9 cellular contexts compared by ENCODE assay signal in genomic region chr10:133335238-133336122, GRCh38. TPM values are rescaled to one million over a fixed set of nuclear protein-coding genes. Genes with fewer than 3 reads are reported as not detected.
DNase-seq lines count a peak whose midpoint lies in the region; FAIRE-seq and TF ChIP-seq lines count a peak whose summit lies in the region.
"Had no signal": no experiment of that assay in that cellular context is flagged by ENCODE, and none has a peak within 500 bp of the region (broad histone marks: within the 10 kb centered on the region; RNA-seq: fewer than 3 reads in every experiment).

No MANE protein-coding gene starts in this region.

- H4K20me1 ChIP-seq in endothelial cell of umbilical vein (replicated peaks; ENCODE audit: control insufficient read depth, extremely low read depth, insufficient read depth, low read length) = no peaks in the 10 kb centered on the region

- TF ChIP-seq POLR2A in endothelial cell of umbilical vein (IDR thresholded peaks at IDR 0.05; ENCODE audit: low read depth, low read length) = no peak

- CTCF ChIA-PET in endothelial cell of umbilical vein (lab: Charles Lee) = no interaction called here

- H3K4me1 ChIP-seq in ACC112 (ENCODE audit: control insufficient read depth, insufficient read depth, low read length, unreplicated experiment) (peaks cover 5% of the 10 kb centered on the region), HUES48 (ENCODE audit: control insufficient read depth, insufficient read depth, low read length) (no peaks in the 10 kb centered on the region), endothelial cell of umbilical vein (ENCODE audit: control insufficient read depth, extremely low read depth, insufficient read depth, low read length) (no peaks in the 10 kb centered on the region), muscle layer of duodenum (ENCODE audit: control insufficient read depth in 1 of 2, insufficient read depth in 2 of 2, low read length in 2 of 2) (peaks cover 0 to 25% of the 10 kb centered on the region in 2 donors)

- no peak for TF ChIP-seq CTCF in endothelial cell of umbilical vein (IDR thresholded peaks at IDR 0.05; ENCODE audit: extremely low read depth in 1 of 2, insufficient read depth in 1 of 2, low read depth in 1 of 2, low read length in 2 of 2)

- BruUV-seq in endothelial cell of umbilical vein (replicated peaks; lab: Mats Ljungman, UMichigan) = no TSS peak

- no peaks in the 10 kb centered on the region for H3K9me1 ChIP-seq in endothelial cell of umbilical vein (replicated peaks; ENCODE audit: control insufficient read depth, extremely low read depth, insufficient read depth, low read length)

- DNase-seq in activated T-cell treated with anti-CD3 and anti-CD28 coated beads for 48 hours (ENCODE audit: low read depth) (peak; percentile 66), endothelial cell of umbilical vein (ENCODE audit: low read depth, low spot score) (no peak), DMS79 treated with DMSO at 0.1 percent for 48 hours (lab: John Stamatoyannopoulos, UW) (no peak), NOMO-1 treated with dmso at 0.1 percent for 144 hours (lab: John Stamatoyannopoulos, UW; ENCODE audit: unreplicated experiment) (no peak)
- DNase-seq in stimulated activated CD8-positive, alpha-beta memory T cell treated with anti-CD3 and anti-CD28 coated beads, Interleukin-4, amount 100 ng/mL, for 48 hours = peak; percentile 85

- H3K27ac ChIP-seq in ACC112 (ENCODE audit: low read depth, low read length) (no peak overlapping the region), HUES48 (ENCODE audit: low read depth, low read length) (no peak overlapping the region), endothelial cell of umbilical vein (ENCODE audit: insufficient read depth, low read depth, low read length) (no peak overlapping the region), muscle layer of duodenum (ENCODE audit: low read length) (no peak overlapping the region)

- no peaks in the 10 kb centered on the region for H3K79me2 ChIP-seq in ACC112 (ENCODE audit: control insufficient read depth, insufficient read depth, low read length, unreplicated experiment)
- H3K79me2 ChIP-seq in endothelial cell of umbilical vein (ENCODE audit: control insufficient read depth, insufficient read depth, low read length) = no peaks in the 10 kb centered on the region

- H2AFZ ChIP-seq in ACC112 (ENCODE audit: low read length, unreplicated experiment) = no peak overlapping the region
- H2AFZ ChIP-seq in endothelial cell of umbilical vein (ENCODE audit: low read depth, low read length) = no peak overlapping the region

- H3K27me3 ChIP-seq in ACC112 (ENCODE audit: insufficient read depth, low read length) (peaks cover 64% of the 10 kb centered on the region), HUES48 (ENCODE audit: control insufficient read depth, insufficient read depth, low read length) (peaks cover 70% of the 10 kb centered on the region), endothelial cell of umbilical vein (ENCODE audit: control insufficient read depth in 2 of 2, insufficient read depth in 2 of 2, low read length in 2 of 2) (peaks cover 19 to 42% of the 10 kb centered on the region in 2 experiments), muscle layer of duodenum (ENCODE audit: low read depth, low read length) (peaks cover 33% of the 10 kb centered on the region)

- FAIRE-seq in endothelial cell of umbilical vein (lab: Jason Lieb, UNC) = peak; percentile 40

- H3K9ac ChIP-seq in HUES48 (ENCODE audit: low read depth, low read length) (no peak overlapping the region), endothelial cell of umbilical vein (replicated peaks; ENCODE audit: extremely low read depth, insufficient read depth, low read length) (no peak overlapping the region)

- intact Hi-C loops in endothelial cell of umbilical vein (cut with micrococcal nuclease) = no loop called here

- POLR2A ChIA-PET in endothelial cell of umbilical vein (lab: Charles Lee) = interaction anchor here (0.6 kb wide), 1 partner anchor 19 kb away, joined by 5 read pairs; no protein-coding TSS in a partner anchor

- H3K36me3 ChIP-seq in ACC112 (ENCODE audit: insufficient read depth, low read length) = no peaks in the 10 kb centered on the region
- no peaks in the 10 kb centered on the region for H3K36me3 ChIP-seq in HUES48 (ENCODE audit: control insufficient read depth, insufficient read depth, low read length)
- H3K36me3 ChIP-seq in endothelial cell of umbilical vein (ENCODE audit: control insufficient read depth in 2 of 2, extremely low read depth in 1 of 2, insufficient read depth in 2 of 2, low read length in 2 of 2) = no peaks in the 10 kb centered on the region
- H3K36me3 ChIP-seq in muscle layer of duodenum (ENCODE audit: control insufficient read depth in 1 of 2, insufficient read depth in 2 of 2, low read length in 2 of 2) = no peaks in the 10 kb centered on the region

- H3K4me3 ChIP-seq in ACC112 (ENCODE audit: low read depth, low read length) (peak overlapping the region; percentile 66), HUES48 (ENCODE audit: low read depth, low read length) (peak overlapping the region; percentile 55), endothelial cell of umbilical vein (replicated peaks in 1 of 3; ENCODE audit: insufficient read depth in 1 of 3, low read depth in 1 of 3, low read length in 3 of 3) (peak overlapping the region in 2 of 3 experiments; percentile 13 to 14), muscle layer of duodenum (ENCODE audit: low read depth in 1 of 2, low read length in 2 of 2) (peak overlapping the region; percentile 48 to 60)

- H3K9me3 ChIP-seq in HUES48 (ENCODE audit: control insufficient read depth, insufficient read depth, low read length) (no peaks in the 10 kb centered on the region), endothelial cell of umbilical vein (replicated peaks; ENCODE audit: control insufficient read depth, insufficient read depth, low read length) (no peaks in the 10 kb centered on the region), muscle layer of duodenum (ENCODE audit: control insufficient read depth in 1 of 2, low read length in 2 of 2) (no peaks in the 10 kb centered on the region)

- dilution Hi-C loops in endothelial cell of umbilical vein (cut with MboI; ENCODE audit: extremely low pct_ligation_motif_present, low sequenced_read_pairs) = no loop called here

- peak overlapping the region; percentile 25 for H3K4me2 ChIP-seq in endothelial cell of umbilical vein (ENCODE audit: insufficient read depth, low read length)

TF ChIP-seq in endothelial cell of umbilical vein, 7 proteins besides CTCF, POLR2A, EP300 and RAD21:
- TF ChIP-seq MYC (IDR thresholded peaks at IDR 0.05; ENCODE audit: low read depth, low read length) = no peak
- peak; percentile 46 for TF ChIP-seq EZH2 (IDR thresholded peaks at IDR 0.05; ENCODE audit: borderline replicate concordance, low read depth, low read length, severe bottlenecking)
TF ChIP-seq in endothelial cell of umbilical vein: peak in this region for 1.

RNA-seq across cellular contexts. Expression of gene CALY, which starts 1.2 kb away (rescaled TPM):
- total RNA-seq in endothelial cell of umbilical vein = not detected in 2 replicates
- not detected in 2 replicates for polyA plus RNA-seq in endothelial cell of umbilical vein
- not detected in 2 replicates for polyA plus RNA-seq in endothelial cell of umbilical vein (2011; cell fraction: cytosol; rRNA removed)
- 0.08 TPM in 1 of 2 replicates, not detected in the other for polyA plus RNA-seq in endothelial cell of umbilical vein (2011; cell fraction: nucleus; rRNA removed)
- not detected in 2 replicates for polyA plus RNA-seq in endothelial cell of umbilical vein (2012)
- polyA minus RNA-seq in endothelial cell of umbilical vein = not detected in 2 replicates
- polyA minus RNA-seq in endothelial cell of umbilical vein (2011; cell fraction: cytosol; rRNA and poly(A)+ RNA removed) = not detected
- not detected in 2 replicates for polyA minus RNA-seq in endothelial cell of umbilical vein (2011; cell fraction: nucleus; rRNA and poly(A)+ RNA removed)
- total RNA-seq: glomerular endothelial cell had no signal

RNA-seq across cellular contexts. Expression of gene PRAP1, which starts 11.7 kb away (rescaled TPM):
- total RNA-seq in endothelial cell of umbilical vein = not detected in 2 replicates
- not detected in 2 replicates for polyA plus RNA-seq in endothelial cell of umbilical vein
- not detected in 2 replicates for polyA plus RNA-seq in endothelial cell of umbilical vein (2011; cell fraction: cytosol; rRNA removed)
- not detected in 2 replicates for polyA plus RNA-seq in endothelial cell of umbilical vein (2011; cell fraction: nucleus; rRNA removed)
- not detected in 2 replicates for polyA plus RNA-seq in endothelial cell of umbilical vein (2012)
- polyA minus RNA-seq in endothelial cell of umbilical vein = not detected in 2 replicates
- polyA minus RNA-seq in endothelial cell of umbilical vein (2011; cell fraction: cytosol; rRNA and poly(A)+ RNA removed) = not detected
- not detected in 2 replicates for polyA minus RNA-seq in endothelial cell of umbilical vein (2011; cell fraction: nucleus; rRNA and poly(A)+ RNA removed)
- total RNA-seq: glomerular endothelial cell had no signal

RNA-seq across cellular contexts. Expression of gene FUOM, which starts 22.3 kb away (rescaled TPM):
- total RNA-seq in endothelial cell of umbilical vein = 16.2 and 17.4 TPM in 2 replicates
- polyA plus RNA-seq in endothelial cell of umbilical vein = 33.9 and 39.0 TPM in 2 replicates
- polyA plus RNA-seq in endothelial cell of umbilical vein (2011; cell fraction: cytosol; rRNA removed) = 19.6 and 29.3 TPM in 2 replicates
- polyA plus RNA-seq in endothelial cell of umbilical vein (2011; cell fraction: nucleus; rRNA removed) = 9.1 and 13.1 TPM in 2 replicates
- polyA plus RNA-seq in endothelial cell of umbilical vein (2012) = 9.4 and 16.7 TPM in 2 replicates
- 3.9 and 7.3 TPM in 2 replicates for polyA minus RNA-seq in endothelial cell of umbilical vein
- 5.0 TPM for polyA minus RNA-seq in endothelial cell of umbilical vein (2011; cell fraction: cytosol; rRNA and poly(A)+ RNA removed)
- polyA minus RNA-seq in endothelial cell of umbilical vein (2011; cell fraction: nucleus; rRNA and poly(A)+ RNA removed) = 5.2 and 12.6 TPM in 2 replicates

RNA-seq across cellular contexts. Expression of gene ZNF511, which starts 26.8 kb away (rescaled TPM):
- total RNA-seq in endothelial cell of umbilical vein = 37.9 and 40.4 TPM in 2 replicates
- 25.6 and 36.3 TPM in 2 replicates for polyA plus RNA-seq in endothelial cell of umbilical vein
- polyA plus RNA-seq in endothelial cell of umbilical vein (2011; cell fraction: cytosol; rRNA removed) = 26.7 and 27.1 TPM in 2 replicates
- polyA plus RNA-seq in endothelial cell of umbilical vein (2011; cell fraction: nucleus; rRNA removed) = 32.4 and 34.5 TPM in 2 replicates
- 22.4 and 27.5 TPM in 2 replicates for polyA plus RNA-seq in endothelial cell of umbilical vein (2012)
- 14.1 and 17.0 TPM in 2 replicates for polyA minus RNA-seq in endothelial cell of umbilical vein
- polyA minus RNA-seq in endothelial cell of umbilical vein (2011; cell fraction: cytosol; rRNA and poly(A)+ RNA removed) = 20.7 TPM
- polyA minus RNA-seq in endothelial cell of umbilical vein (2011; cell fraction: nucleus; rRNA and poly(A)+ RNA removed) = 6.8 and 7.2 TPM in 2 replicates

RNA-seq across cellular contexts. Expression of gene TUBGCP2, which starts 26.8 kb away (rescaled TPM):
- total RNA-seq in endothelial cell of umbilical vein = 48.8 and 53.1 TPM in 2 replicates
- 37.1 and 45.6 TPM in 2 replicates for polyA plus RNA-seq in endothelial cell of umbilical vein
- polyA plus RNA-seq in endothelial cell of umbilical vein (2011; cell fraction: cytosol; rRNA removed) = 32.5 and 35.4 TPM in 2 replicates
- 60.6 and 64.5 TPM in 2 replicates for polyA plus RNA-seq in endothelial cell of umbilical vein (2011; cell fraction: nucleus; rRNA removed)
- 40.4 and 47.6 TPM in 2 replicates for polyA plus RNA-seq in endothelial cell of umbilical vein (2012)
- 37.1 and 47.7 TPM in 2 replicates for polyA minus RNA-seq in endothelial cell of umbilical vein
- polyA minus RNA-seq in endothelial cell of umbilical vein (2011; cell fraction: cytosol; rRNA and poly(A)+ RNA removed) = 35.3 TPM
- 31.0 and 41.8 TPM in 2 replicates for polyA minus RNA-seq in endothelial cell of umbilical vein (2011; cell fraction: nucleus; rRNA and poly(A)+ RNA removed)

Comparison
In these comparisons a context has a peak if more than half of its experiments do, and no peak if none do; other contexts are left out.
1. H3K4me3 ChIP-seq: peak in every context shown above with its lines; median percentile 66 in ACC112; 55 in HUES48; 54 in muscle layer of duodenum; 14 in endothelial cell of umbilical vein.
2. DNase-seq: peak in activated T-cell treated with anti-CD3 and anti-CD28 coated beads for 48 hours (single experiment) and stimulated activated CD8-positive, alpha-beta memory T cell treated with anti-CD3 and anti-CD28 coated beads, Interleukin-4, amount 100 ng/mL, for 48 hours (single experiment); none in endothelial cell of umbilical vein (single experiment), DMS79 treated with DMSO at 0.1 percent for 48 hours (single experiment) and NOMO-1 treated with dmso at 0.1 percent for 144 hours (single experiment).